21 cellular contexts compared by ENCODE assay signal in the genomic region with DNA sequence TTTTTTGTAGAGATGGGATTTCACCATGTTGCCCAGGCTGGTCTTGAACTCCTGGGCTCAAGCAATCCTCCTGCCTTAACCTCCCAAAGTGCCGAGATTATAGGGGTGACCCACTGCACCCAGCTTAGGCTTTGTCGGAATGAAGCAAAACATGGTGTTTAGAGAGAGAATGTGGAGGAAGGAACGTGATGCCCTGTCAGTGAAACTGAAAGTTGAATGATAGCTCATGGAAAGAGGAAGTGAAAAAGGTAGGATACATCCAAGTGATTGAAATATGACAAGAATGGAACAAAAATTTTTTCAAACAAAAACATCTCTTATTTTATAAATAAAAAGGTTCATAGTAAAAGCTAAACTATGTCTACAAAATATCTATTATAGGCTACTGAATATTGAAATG. TPM values are rescaled to one million over a fixed set of nuclear protein-coding genes. Genes with fewer than 3 reads are reported as not detected.
DNase-seq lines count a peak whose midpoint lies in the region; ATAC-seq and TF ChIP-seq lines count a peak whose summit lies in the region.
"Had no signal": no experiment of that assay in that cellular context is flagged by ENCODE, and none has a peak within 500 bp of the region (broad histone marks: within the 10 kb centered on the region; RNA-seq: fewer than 3 reads in every experiment).

No MANE protein-coding gene starts in this region.

- no peaks in the 10 kb centered on the region for H3K27me3 Mint-ChIP-seq in CD8-positive, alpha-beta memory T cell
- no peaks in the 10 kb centered on the region for H3K27me3 Mint-ChIP-seq in activated T-helper 17 cell treated with anti-CD3 and anti-CD28 coated beads, Interleukin-2, amount 50 U/mL, for 72 hours

- H3K27ac ChIP-seq in CD8-positive, alpha-beta memory T cell (ENCODE audit: low read depth, low read length), result no peak overlapping the region
- H3K27ac ChIP-seq in neutrophil, result peak overlapping the region; percentile 66
- H3K27ac ChIP-seq: body of pancreas, right lobe of liver, testis had no signal

- H3K9me3 ChIP-seq in CD8-positive, alpha-beta memory T cell (ENCODE audit: low read length), result no peaks in the 10 kb centered on the region
- no peaks in the 10 kb centered on the region for H3K9me3 ChIP-seq in neutrophil
- H3K9me3 ChIP-seq: BE2C, body of pancreas, right lobe of liver, testis had no signal

- no peaks in the 10 kb centered on the region for H3K9me3 Mint-ChIP-seq in CD8-positive, alpha-beta memory T cell
- H3K9me3 Mint-ChIP-seq in activated T-helper 17 cell treated with anti-CD3 and anti-CD28 coated beads, Interleukin-2, amount 50 U/mL, for 72 hours, result no peaks in the 10 kb centered on the region

- TF ChIP-seq CTCF in neutrophil (IDR thresholded peaks at IDR 0.05), result no peak

- peak overlapping the region in 1 of 7 donors; percentile 59 for H3K4me3 Mint-ChIP-seq in CD8-positive, alpha-beta memory T cell
- H3K4me3 Mint-ChIP-seq in activated T-helper 17 cell treated with anti-CD3 and anti-CD28 coated beads, Interleukin-2, amount 50 U/mL, for 72 hours, result no peak overlapping the region

- no peak for ATAC-seq in activated T-helper 17 cell treated with anti-CD3 and anti-CD28 coated beads, Interleukin-2, amount 50 U/mL, for 72 hours (replicated peaks)
- ATAC-seq in GM21717 (IDR thresholded peaks at IDR 0.05; ENCODE audit: unreplicated experiment) (no peak), HG03095 (IDR thresholded peaks at IDR 0.05; ENCODE audit: unreplicated experiment) (no peak), GM21423 (IDR thresholded peaks at IDR 0.05; ENCODE audit: unreplicated experiment) (no peak)
- ATAC-seq: body of pancreas, esophagus mucosa, Right ventricle myocardium inferior had no signal

- H3K4me3 ChIP-seq in CD8-positive, alpha-beta memory T cell (ENCODE audit: low read length), result no peak overlapping the region
- H3K4me3 ChIP-seq in neutrophil (ENCODE audit: low read depth in 1 of 2, low read length in 1 of 2), result no peak overlapping the region
- H3K4me3 ChIP-seq: body of pancreas, dorsolateral prefrontal cortex, right lobe of liver, testis had no signal

- CTCF ChIA-PET in CD8-positive, alpha-beta memory T cell (lab: Charles Lee), result interaction anchor here (0.6 to 1.2 kb wide), 3 partner anchors 24 to 94 kb away, joined by 3 to 4 read pairs (median 4); a partner anchor contains a TSS

- POLR2A ChIA-PET in CD8-positive, alpha-beta memory T cell (lab: Charles Lee), result interaction anchor here (0.7 kb wide), 1 partner anchor 90 kb away, joined by 4 read pairs; no protein-coding TSS in a partner anchor

- H3K4me1 Mint-ChIP-seq in CD8-positive, alpha-beta memory T cell, result peaks cover 52 to 74% (median 73%) of the 10 kb centered on the region in 3 donors
- peaks cover 10% of the 10 kb centered on the region for H3K4me1 Mint-ChIP-seq in activated T-helper 17 cell treated with anti-CD3 and anti-CD28 coated beads, Interleukin-2, amount 50 U/mL, for 72 hours

- peak overlapping the region in 6 of 8 donors; percentile 19 to 81 (median 63) for H3K27ac Mint-ChIP-seq in CD8-positive, alpha-beta memory T cell
- peak overlapping the region; percentile 43 for H3K27ac Mint-ChIP-seq in activated T-helper 17 cell treated with anti-CD3 and anti-CD28 coated beads, Interleukin-2, amount 50 U/mL, for 72 hours

- DNase-seq in CD8-positive, alpha-beta memory T cell, result no peak
- peak; percentile 68 for DNase-seq in NAMALWA (ENCODE audit: low spot score)
- no peak for DNase-seq in effector CD4-positive, alpha-beta T cell
- DNase-seq: activated CD4-positive, alpha-beta T cell treated with anti-CD3 and anti-CD28 coated beads for 48 hours; activated naive CD4-positive, alpha-beta T cell treated with Interleukin-2 at 50 U/mL for 16 hours; BE2C; body of pancreas; dorsolateral prefrontal cortex; HCEC 1CT; MM.1S; NCI-H774; nucleus accumbens; right lobe of liver; testis had no signal

- peaks cover 4% of the 10 kb centered on the region for H3K36me3 ChIP-seq in CD8-positive, alpha-beta memory T cell (ENCODE audit: insufficient read depth, low read length)
- no peaks in the 10 kb centered on the region for H3K36me3 ChIP-seq in neutrophil
- H3K36me3 ChIP-seq: BE2C, right lobe of liver had no signal

- H3K36me3 Mint-ChIP-seq in CD8-positive, alpha-beta memory T cell, result peaks cover 9 to 15% (median 13%) of the 10 kb centered on the region in 3 donors
- peaks cover 29% of the 10 kb centered on the region for H3K36me3 Mint-ChIP-seq in activated T-helper 17 cell treated with anti-CD3 and anti-CD28 coated beads, Interleukin-2, amount 50 U/mL, for 72 hours (ENCODE audit: low read depth)

- H3K4me1 ChIP-seq in CD8-positive, alpha-beta memory T cell (ENCODE audit: insufficient read depth, low read length), result peaks cover 27% of the 10 kb centered on the region
- H3K4me1 ChIP-seq in neutrophil (ENCODE audit: control insufficient read depth in 1 of 2, insufficient read depth in 1 of 2, low read depth in 1 of 2, low read length in 1 of 2), result peaks cover 18 to 30% of the 10 kb centered on the region in 2 experiments
- H3K4me1 ChIP-seq: BE2C, testis had no signal

- H3K27me3 ChIP-seq in CD8-positive, alpha-beta memory T cell (ENCODE audit: insufficient read depth, low read length, poor library complexity, severe bottlenecking), result no peaks in the 10 kb centered on the region
- no peaks in the 10 kb centered on the region for H3K27me3 ChIP-seq in neutrophil
- H3K27me3 ChIP-seq: BE2C, body of pancreas, dorsolateral prefrontal cortex, right lobe of liver, testis had no signal

RNA-seq across cellular contexts. Expression of a gene that starts 5.9 kb away (rescaled TPM):
- 10 to 100 TPM; 34.9 to 40.3 TPM for total RNA-seq in CD8-positive, alpha-beta memory T cell
- polyA plus RNA-seq in CD8-positive, alpha-beta memory T cell, result 49.2 TPM
- total RNA-seq in activated T-helper 17 cell treated with anti-CD3 and anti-CD28 coated beads, Interleukin-2, amount 50 U/mL, for 72 hours, result 10 to 100 TPM; 33.1 to 41.6 TPM
